ENCODE assay signal across 36 cellular contexts in the genomic region with DNA sequence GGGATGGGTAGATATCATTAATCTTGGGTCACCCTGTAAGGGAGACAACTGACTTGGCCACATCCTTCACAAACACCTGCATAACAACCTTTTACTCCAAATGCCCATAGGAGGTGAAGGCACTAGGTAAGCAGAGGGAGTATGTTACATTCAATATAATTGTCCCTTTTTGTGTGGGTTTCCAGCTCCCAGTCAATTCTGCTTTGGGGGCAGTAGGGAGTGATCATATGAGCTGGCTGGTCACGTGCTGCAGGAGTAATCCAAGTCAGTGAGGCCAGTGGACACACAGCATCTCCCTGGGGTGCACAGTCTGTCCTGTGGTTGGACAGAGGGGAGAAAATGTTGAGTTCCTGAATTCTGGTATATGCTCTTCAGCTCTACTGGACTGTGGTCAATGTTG. TPM values are rescaled to one million over a fixed set of nuclear protein-coding genes. Genes with fewer than 3 reads are reported as not detected.
"Had no signal": no experiment of that assay in that cellular context is flagged by ENCODE, and none has a peak within 500 bp of the region (broad histone marks: within the 10 kb centered on the region; RNA-seq: fewer than 3 reads in every experiment).

No MANE protein-coding gene starts in this region.

- H3K9me3 ChIP-seq: MG63 had no signal

- H2AFZ ChIP-seq: PC-9 had no signal

- ATAC-seq: activated CD4-positive, alpha-beta T cell treated with anti-CD3 and anti-CD28 coated beads for 36 hours; activated CD4-positive, CD25-positive, alpha-beta regulatory T cell treated with anti-CD3 and anti-CD28 coated beads, Interleukin-2, amount 50 U/mL, for 24 hours; activated CD8-positive, alpha-beta T cell treated with anti-CD3 and anti-CD28 coated beads, Interleukin-2, amount 10 ng/mL, durations not matched to agents 7 days and 5 days; activated naive CD8-positive, alpha-beta T cell treated with anti-CD3 and anti-CD28 coated beads, Interleukin-2, amount 50 U/mL, for 24 hours; Right ventricle myocardium inferior; SK-N-SH treated with all-trans-retinoic acid at 6 μM for 48 hours; T-cell; T-helper 17 cell; WTC11 had no signal

- H3K27ac ChIP-seq: PC-9, RWPE1 had no signal

- FAIRE-seq: bronchial epithelial cell had no signal

- H3K36me3 ChIP-seq: MG63 had no signal

- DNase-seq: activated CD4-positive, alpha-beta T cell treated with anti-CD3 and anti-CD28 coated beads for 36 hours; activated CD4-positive, alpha-beta T cell treated with anti-CD3 and anti-CD28 coated beads, Interleukin-2, amount 10 ng/mL, durations not matched to agents 7 days and 5 days; activated CD4-positive, alpha-beta T cell treated with anti-CD3 and anti-CD28 coated beads, Interleukin-2, amount 50 U/mL, for 48 hours; activated CD8-positive, alpha-beta T cell treated with anti-CD3 and anti-CD28 coated beads, Interleukin-2, amount 10 ng/mL, durations not matched to agents 7 days and 5 days; activated gamma-delta T cell; activated naive CD4-positive, alpha-beta T cell treated with Interleukin-2 at 50 U/mL for 16 hours; activated naive CD8-positive, alpha-beta T cell treated with anti-CD3 and anti-CD28 coated beads, Interleukin-2, amount 50 U/mL, for 24 hours; activated T-cell treated with anti-CD3 and anti-CD28 coated beads, Interleukin-2, amount 50 U/mL, for 24 hours; anterior cingulate cortex; caudate nucleus; Kasumi-1; MG63; NCI-H1048; NCI-H1105 treated with DMSO at 0.1 percent for 48 hours; NCI-H1436; NCI-H1694; NCI-H1930; NCI-H2171; NCI-H510A; NCI-H526; NCI-H748 treated with DMSO at 0.1 percent for 48 hours; NK-92 treated with Interleukin-12 subunit alpha and Interleukin-12 subunit beta, amount 100 ng/mL, for 24 hours; PC-9; SIG-M5; T-cell; T-helper 17 cell had no signal

- H3K4me2 ChIP-seq: PC-9 had no signal

- H3K4me3 ChIP-seq: MG63, PC-9 had no signal

- H3K27me3 ChIP-seq: MG63 had no signal

RNA-seq across cellular contexts. Expression of a gene that starts 1.2 kb away (rescaled TPM):
- total RNA-seq: activated CD4-positive, alpha-beta T cell treated with anti-CD3 and anti-CD28 coated beads for 36 hours; activated CD4-positive, alpha-beta T cell treated with anti-CD3 and anti-CD28 coated beads, Interleukin-2, amount 10 ng/mL, durations not matched to agents 7 days and 5 days; activated CD8-positive, alpha-beta T cell treated with anti-CD3 and anti-CD28 coated beads, Interleukin-2, amount 10 ng/mL, durations not matched to agents 7 days and 5 days; activated T-helper 2 cell treated with anti-CD3 and anti-CD28 coated beads, Interferon-gamma antibody, Interleukin-2, Interleukin-4, amounts not matched to agents 10 μg/mL and 5 μg/mL and 100 μg/mL, durations not matched to agents 14 hours and 24 hours and 36 hours; bronchial epithelial cell; cerebellum; OCI-LY7; PC-9; Right ventricle myocardium inferior; SK-MEL-5; T-cell; T-helper 17 cell; WTC11 had no signal
